14 cellular contexts compared by ENCODE assay signal in genomic region chr14:61416587-61416986, GRCh38.
A peak's percentile ranks its signal among the peaks of the same experiment; 100 is the strongest.
DNase-seq lines count a peak whose midpoint lies in the region; ATAC-seq and TF ChIP-seq lines count a peak whose summit lies in the region.
"Had no signal": no experiment of that assay in that cellular context is flagged by ENCODE, and none has a peak within 500 bp of the region (broad histone marks: within the 10 kb centered on the region; RNA-seq: fewer than 3 reads in every experiment).

No MANE protein-coding gene starts in this region.

- H3K4me3 ChIP-seq in sigmoid colon: no peak overlapping the region
- H3K4me3 ChIP-seq: body of pancreas had no signal

- peak overlapping the region; percentile 48 for H3K4me3 Mint-ChIP-seq in activated CD4-positive, alpha-beta T cell treated with anti-CD3 and anti-CD28 coated beads, Interleukin-2, amount 10 ng/mL, durations not matched to agents 7 days and 5 days
- H3K4me3 Mint-ChIP-seq in activated CD4-positive, alpha-beta memory T cell treated with anti-CD3 and anti-CD28 coated beads, Interleukin-2, amount 10 ng/mL, durations not matched to agents 7 days and 5 days: no peak overlapping the region
- H3K4me3 Mint-ChIP-seq in naive thymus-derived CD8-positive, alpha-beta T cell: peak overlapping the region in 9 of 10 donors; percentile 36 to 81 (median 63)
- H3K4me3 Mint-ChIP-seq: H9 had no signal

- ATAC-seq in GM18505 (IDR thresholded peaks at IDR 0.05; ENCODE audit: unreplicated experiment) (peak; percentile 36), HG02759 (IDR thresholded peaks at IDR 0.05; ENCODE audit: unreplicated experiment) (no peak), HG02763 (IDR thresholded peaks at IDR 0.05; ENCODE audit: unreplicated experiment) (no peak)
- ATAC-seq in naive thymus-derived CD8-positive, alpha-beta T cell: peak; percentile 20 to 37
- ATAC-seq: body of pancreas had no signal

- CTCF ChIA-PET in activated CD4-positive, alpha-beta T cell treated with anti-CD3 and anti-CD28 coated beads, Interleukin-2, amount 10 ng/mL, durations not matched to agents 7 days and 5 days (lab: Charles Lee): interaction anchor here (0.7 to 1.3 kb wide), 3 partner anchors 19 to 95 kb away, joined by 3 to 5 read pairs (median 3); partner anchors contain the start of gene PRKCH
- CTCF ChIA-PET in activated CD4-positive, alpha-beta memory T cell treated with anti-CD3 and anti-CD28 coated beads, Interleukin-2, amount 10 ng/mL, durations not matched to agents 7 days and 5 days (lab: Charles Lee): no interaction called here

- no peak for TF ChIP-seq POLR2A in GM18505 (IDR thresholded peaks at IDR 0.05; ENCODE audit: borderline replicate concordance, extremely low read depth, insufficient read depth, insufficient read length)
- no peak for TF ChIP-seq POLR2A in sigmoid colon (IDR thresholded peaks at IDR 0.05)

- no peaks in the 10 kb centered on the region for H3K4me1 ChIP-seq in sigmoid colon
- H3K4me1 ChIP-seq: body of pancreas had no signal

- H3K27me3 ChIP-seq in sigmoid colon: no peaks in the 10 kb centered on the region
- H3K27me3 ChIP-seq: body of pancreas had no signal

- peak overlapping the region; percentile 89 for H3K27ac Mint-ChIP-seq in activated CD4-positive, alpha-beta T cell treated with anti-CD3 and anti-CD28 coated beads, Interleukin-2, amount 10 ng/mL, durations not matched to agents 7 days and 5 days
- peak overlapping the region; percentile 62 for H3K27ac Mint-ChIP-seq in activated CD4-positive, alpha-beta memory T cell treated with anti-CD3 and anti-CD28 coated beads, Interleukin-2, amount 10 ng/mL, durations not matched to agents 7 days and 5 days
- peak overlapping the region in 5 of 10 donors; percentile 71 to 91 (median 75) for H3K27ac Mint-ChIP-seq in naive thymus-derived CD8-positive, alpha-beta T cell
- H3K27ac Mint-ChIP-seq: H9 had no signal

- H3K27me3 Mint-ChIP-seq in activated CD4-positive, alpha-beta T cell treated with anti-CD3 and anti-CD28 coated beads, Interleukin-2, amount 10 ng/mL, durations not matched to agents 7 days and 5 days: no peaks in the 10 kb centered on the region
- H3K27me3 Mint-ChIP-seq in activated CD4-positive, alpha-beta memory T cell treated with anti-CD3 and anti-CD28 coated beads, Interleukin-2, amount 10 ng/mL, durations not matched to agents 7 days and 5 days: no peaks in the 10 kb centered on the region
- H3K27me3 Mint-ChIP-seq in naive thymus-derived CD8-positive, alpha-beta T cell: no peaks in the 10 kb centered on the region

- H3K36me3 ChIP-seq in sigmoid colon: no peaks in the 10 kb centered on the region

- no peaks in the 10 kb centered on the region for H3K9me3 Mint-ChIP-seq in activated CD4-positive, alpha-beta T cell treated with anti-CD3 and anti-CD28 coated beads, Interleukin-2, amount 10 ng/mL, durations not matched to agents 7 days and 5 days
- H3K9me3 Mint-ChIP-seq in activated CD4-positive, alpha-beta memory T cell treated with anti-CD3 and anti-CD28 coated beads, Interleukin-2, amount 10 ng/mL, durations not matched to agents 7 days and 5 days: no peaks in the 10 kb centered on the region
- no peaks in the 10 kb centered on the region for H3K9me3 Mint-ChIP-seq in naive thymus-derived CD8-positive, alpha-beta T cell
- H3K9me3 Mint-ChIP-seq: H9 had no signal

- WGBS in sigmoid colon, 2 donors: 43 to 69% methylated on average over 2 of the region's 2 CpGs

- H3K4me1 Mint-ChIP-seq in activated CD4-positive, alpha-beta T cell treated with anti-CD3 and anti-CD28 coated beads, Interleukin-2, amount 10 ng/mL, durations not matched to agents 7 days and 5 days: no peaks in the 10 kb centered on the region
- peaks cover 3% of the 10 kb centered on the region for H3K4me1 Mint-ChIP-seq in activated CD4-positive, alpha-beta memory T cell treated with anti-CD3 and anti-CD28 coated beads, Interleukin-2, amount 10 ng/mL, durations not matched to agents 7 days and 5 days
- peaks cover 0 to 52% (median 0%) of the 10 kb centered on the region in 4 donors for H3K4me1 Mint-ChIP-seq in naive thymus-derived CD8-positive, alpha-beta T cell

- POLR2A ChIA-PET in activated CD4-positive, alpha-beta T cell treated with anti-CD3 and anti-CD28 coated beads, Interleukin-2, amount 10 ng/mL, durations not matched to agents 7 days and 5 days (lab: Charles Lee): no interaction called here
- POLR2A ChIA-PET in activated CD4-positive, alpha-beta memory T cell treated with anti-CD3 and anti-CD28 coated beads, Interleukin-2, amount 10 ng/mL, durations not matched to agents 7 days and 5 days (lab: Charles Lee): interaction anchor here (1.0 to 1.9 kb wide), 5 partner anchors 9 to 82 kb away, joined by 3 to 4 read pairs (median 4); no protein-coding TSS in a partner anchor
- POLR2A ChIA-PET in naive thymus-derived CD8-positive, alpha-beta T cell (lab: Charles Lee): interaction anchor here (0.6 to 1.4 kb wide), 4 partner anchors 31 to 774 kb away, joined by 3 read pairs; no protein-coding TSS in a partner anchor

- DNase-seq in activated CD4-positive, alpha-beta T cell treated with anti-CD3 and anti-CD28 coated beads, Interleukin-2, amount 10 ng/mL, durations not matched to agents 7 days and 5 days: no peak
- DNase-seq in activated CD4-positive, alpha-beta T cell treated with anti-CD3 and anti-CD28 coated beads, Interleukin-2, amount 50 U/mL, for 48 hours: no peak
- no peak for DNase-seq in activated CD4-positive, alpha-beta memory T cell treated with anti-CD3 and anti-CD28 coated beads, Interleukin-2, amount 10 ng/mL, durations not matched to agents 7 days and 5 days
- DNase-seq in naive thymus-derived CD8-positive, alpha-beta T cell: no peak
- no peak for DNase-seq in sigmoid colon
- DNase-seq: body of pancreas, H9, NCI-H2081, SHP77 treated with DMSO at 0.1 percent for 48 hours, small intestine had no signal

- peaks cover 42% of the 10 kb centered on the region for H3K36me3 Mint-ChIP-seq in activated CD4-positive, alpha-beta T cell treated with anti-CD3 and anti-CD28 coated beads, Interleukin-2, amount 10 ng/mL, durations not matched to agents 7 days and 5 days (ENCODE audit: low read depth)
- peaks cover 26% of the 10 kb centered on the region for H3K36me3 Mint-ChIP-seq in activated CD4-positive, alpha-beta memory T cell treated with anti-CD3 and anti-CD28 coated beads, Interleukin-2, amount 10 ng/mL, durations not matched to agents 7 days and 5 days (ENCODE audit: low read depth)
- H3K36me3 Mint-ChIP-seq in naive thymus-derived CD8-positive, alpha-beta T cell: peaks cover 0 to 11% (median 0%) of the 10 kb centered on the region in 3 donors

- TF ChIP-seq EP300 in sigmoid colon (IDR thresholded peaks at IDR 0.05): no peak

- intact Hi-C loops in sigmoid colon (cut with DNase I): no loop called here

- H3K9me3 ChIP-seq in sigmoid colon: no peaks in the 10 kb centered on the region
- H3K9me3 ChIP-seq: body of pancreas had no signal

- TF ChIP-seq CTCF in sigmoid colon (IDR thresholded peaks at IDR 0.05): no peak

- no peak overlapping the region for H3K27ac ChIP-seq in sigmoid colon
- H3K27ac ChIP-seq: body of pancreas, HL-60 had no signal

Comparison
In these comparisons a context has a peak if more than half of its experiments do, and no peak if none do; other contexts are left out.
1. ATAC-seq: peak in GM18505 (single experiment) and naive thymus-derived CD8-positive, alpha-beta T cell (2 of 2); none in HG02759 (single experiment) and HG02763 (single experiment).